10 cellular contexts compared by ENCODE assay signal in genomic region chr11:114192841-114193389, GRCh38.
DNase-seq lines count a peak whose midpoint lies in the region; TF ChIP-seq lines count a peak whose summit lies in the region.
"Had no signal": no experiment of that assay in that cellular context is flagged by ENCODE, and none has a peak within 500 bp of the region (broad histone marks: within the 10 kb centered on the region; RNA-seq: fewer than 3 reads in every experiment).

No MANE protein-coding gene starts in this region.

- H3K4me3 ChIP-seq in Caco-2 (ENCODE audit: low read depth, low read length) = no peak overlapping the region

- POLR2A ChIA-PET in RWPE1 (lab: Yijun Ruan, JAX; ENCODE audit: low non-redundant PET) = no interaction called here
- POLR2A ChIA-PET in Caco-2 (lab: Charles Lee) = no interaction called here

- no peaks in the 10 kb centered on the region for H3K36me3 ChIP-seq in Caco-2 (ENCODE audit: control insufficient read depth, insufficient read depth, low read length)

- no peaks in the 10 kb centered on the region; the same call in 1 of the 2 replicates for H3K4me1 ChIP-seq in Caco-2

- H3K27me3 ChIP-seq in Caco-2 (replicated peaks; ENCODE audit: control insufficient read depth, insufficient read depth, low read length) = no peaks in the 10 kb centered on the region

- no peak for TF ChIP-seq CTCF in RWPE1 (conservative IDR thresholded peaks at IDR 0.05; ENCODE audit: low read depth)
- no peak for TF ChIP-seq CTCF in glutamatergic neuron (IDR thresholded peaks at IDR 0.05; ENCODE audit: partially characterized antibody, unreplicated experiment)
- TF ChIP-seq CTCF in Caco-2 (IDR thresholded peaks at IDR 0.05; ENCODE audit: insufficient read depth in 1 of 2, low read depth in 1 of 2, low read length in 1 of 2, severe bottlenecking in 1 of 2, unreplicated experiment in 1 of 2) = no peak

- BruUV-seq in Caco-2 (replicated peaks; lab: Mats Ljungman, UMichigan) = no TSS peak

- peaks cover 6% of the 10 kb centered on the region for H3K27me3 Mint-ChIP-seq in glutamatergic neuron (ENCODE audit: unreplicated experiment)
- H3K27me3 Mint-ChIP-seq in Caco-2 (ENCODE audit: insufficient read depth, unreplicated experiment) = no peaks in the 10 kb centered on the region
- H3K27me3 Mint-ChIP-seq: activated CD4-positive, alpha-beta memory T cell treated with anti-CD3 and anti-CD28 coated beads for 36 hours had no signal

- intact Hi-C loops in Caco-2 (cut with micrococcal nuclease; ENCODE audit: unreplicated experiment) = no loop called here

- CTCF ChIA-PET in RWPE1 (lab: Yijun Ruan, JAX) (interaction anchor here (0.7 to 1.0 kb wide), 3 partner anchors 59 to 297 kb away, joined by 3 to 8 read pairs (median 5); no protein-coding TSS in a partner anchor), Caco-2 (lab: Charles Lee) (interaction anchor here (0.9 to 2.8 kb wide), 8 partner anchors 13 to 172 kb away, joined by 3 to 16 read pairs (median 3); partner anchors contain the start of gene ZBTB16)

- H3K9me3 Mint-ChIP-seq in glutamatergic neuron (ENCODE audit: unreplicated experiment) (peaks cover 2% of the 10 kb centered on the region), Caco-2 (ENCODE audit: unreplicated experiment) (peaks cover 9% of the 10 kb centered on the region)

- no peak overlapping the region for H3K4me3 Mint-ChIP-seq in glutamatergic neuron (ENCODE audit: unreplicated experiment)
- no peak overlapping the region for H3K4me3 Mint-ChIP-seq in Caco-2 (ENCODE audit: unreplicated experiment)
- H3K4me3 Mint-ChIP-seq: activated CD4-positive, alpha-beta memory T cell treated with anti-CD3 and anti-CD28 coated beads for 36 hours had no signal

- H3K36me3 Mint-ChIP-seq in glutamatergic neuron (ENCODE audit: unreplicated experiment) = peaks cover 8% of the 10 kb centered on the region
- H3K36me3 Mint-ChIP-seq in Caco-2 (ENCODE audit: insufficient read depth, unreplicated experiment) = no peaks in the 10 kb centered on the region

- H3K9me3 ChIP-seq in Caco-2 = peaks cover 6% of the 10 kb centered on the region; the same call in 1 of the 2 replicates

- H3K27ac Mint-ChIP-seq in glutamatergic neuron (ENCODE audit: unreplicated experiment) (peak overlapping the region; percentile 34), Caco-2 (ENCODE audit: unreplicated experiment) (no peak overlapping the region)
- H3K27ac Mint-ChIP-seq: activated CD4-positive, alpha-beta memory T cell treated with anti-CD3 and anti-CD28 coated beads for 36 hours had no signal

- peak overlapping the region; percentile 77 for H3K27ac ChIP-seq in RWPE1
- peak overlapping the region; percentile 21 for H3K27ac ChIP-seq in temporal lobe (ENCODE audit: low read depth, low read length)

- peaks cover 19% of the 10 kb centered on the region for H3K4me1 Mint-ChIP-seq in glutamatergic neuron (ENCODE audit: low read depth, unreplicated experiment)
- peaks cover 7% of the 10 kb centered on the region for H3K4me1 Mint-ChIP-seq in Caco-2 (ENCODE audit: low read depth, unreplicated experiment)

- DNase-seq in NOMO-1 treated with DMSO at 0.1 percent for 48 hours (lab: John Stamatoyannopoulos, UW; ENCODE audit: unreplicated experiment) (peak; percentile 14), NOMO-1 treated with dmso at 0.1 percent for 144 hours (lab: John Stamatoyannopoulos, UW; ENCODE audit: unreplicated experiment) (no peak), RWPE1 (ENCODE audit: low spot score) (no peak), glutamatergic neuron (no peak), Caco-2 (no peak), NCI-H1105 (lab: John Stamatoyannopoulos, UW) (no peak)
- DNase-seq in effector CD4-positive, alpha-beta T cell = no peak
- DNase-seq: activated CD4-positive, alpha-beta memory T cell treated with anti-CD3 and anti-CD28 coated beads for 36 hours; kidney glomerular epithelial cell had no signal
